In genomic region chr4:171880136-171880535, GRCh38 we compare ENCODE assay signal across 11 cellular contexts.
DNase-seq lines count a peak whose midpoint lies in the region; ATAC-seq and TF ChIP-seq lines count a peak whose summit lies in the region.
"Had no signal": no experiment of that assay in that cellular context is flagged by ENCODE, and none has a peak within 500 bp of the region (broad histone marks: within the 10 kb centered on the region; RNA-seq: fewer than 3 reads in every experiment).

No MANE protein-coding gene starts in this region.

- H3K4me2 ChIP-seq in BLaER1 treated with 17β-estradiol and CSF1 and Interleukin-3, amounts not matched to agents 10 nM and 100 nM, result peak overlapping the region in 8 of 11 experiments; percentile 11 to 55 (median 36); a peak in 12 of 22 replicates
- H3K4me2 ChIP-seq in OCI-LY3 (ENCODE audit: low read length), result peak overlapping the region; percentile 9; the same call in 1 of the 2 replicates

- H3K36me3 ChIP-seq in BLaER1 treated with 17β-estradiol and CSF1 and Interleukin-3, amounts not matched to agents 10 nM and 100 nM, result no peaks in the 10 kb centered on the region
- peaks cover 8% of the 10 kb centered on the region for H3K36me3 ChIP-seq in OCI-LY3 (replicated peaks; ENCODE audit: low read depth, low read length)

- peak overlapping the region in 1 of 11 experiments; percentile 29; a peak in 1 of 22 replicates for H3K27ac ChIP-seq in BLaER1 treated with 17β-estradiol and CSF1 and Interleukin-3, amounts not matched to agents 10 nM and 100 nM
- H3K27ac ChIP-seq in OCI-LY3 (ENCODE audit: low read length), result no peak overlapping the region

- no peak overlapping the region for H3K27ac Mint-ChIP-seq in activated T-cell treated with anti-CD3 and anti-CD28 coated beads, Interleukin-2, amount 50 U/mL, for 72 hours
- H3K27ac Mint-ChIP-seq: natural killer cell had no signal

- no peak overlapping the region for H3K9ac ChIP-seq in BLaER1 treated with 17β-estradiol and CSF1 and Interleukin-3, amounts not matched to agents 10 nM and 100 nM
- no peak overlapping the region for H3K9ac ChIP-seq in OCI-LY3 (ENCODE audit: low read length)

- H2AFZ ChIP-seq in OCI-LY3 (ENCODE audit: low read depth, low read length), result no peak overlapping the region

- H4K20me1 ChIP-seq in BLaER1 treated with 17β-estradiol and CSF1 and Interleukin-3, amounts not matched to agents 10 nM and 100 nM, result no peaks in the 10 kb centered on the region
- H4K20me1 ChIP-seq in OCI-LY3 (ENCODE audit: insufficient read depth, low read length), result no peaks in the 10 kb centered on the region

- no peaks in the 10 kb centered on the region for H3K27me3 Mint-ChIP-seq in activated T-cell treated with anti-CD3 and anti-CD28 coated beads, Interleukin-2, amount 50 U/mL, for 72 hours (ENCODE audit: low read depth)

- no peak overlapping the region for H3K4me3 Mint-ChIP-seq in activated T-cell treated with anti-CD3 and anti-CD28 coated beads, Interleukin-2, amount 50 U/mL, for 72 hours
- H3K4me3 Mint-ChIP-seq: natural killer cell had no signal

- H3K79me2 ChIP-seq in OCI-LY3 (ENCODE audit: low read length), result no peaks in the 10 kb centered on the region

- no peak overlapping the region for H3K4me3 ChIP-seq in BLaER1 treated with 17β-estradiol and CSF1 and Interleukin-3, amounts not matched to agents 10 nM and 100 nM
- H3K4me3 ChIP-seq in OCI-LY3 (ENCODE audit: low read length), result no peak overlapping the region
- H3K4me3 ChIP-seq in lower leg skin (ENCODE audit: low read depth, poor library complexity, severe bottlenecking), result no peak overlapping the region

- intact Hi-C loops in lower leg skin (cut with DNase I; ENCODE audit: low total_unique reads), result no loop called here

- TF ChIP-seq CTCF in OCI-LY3 (IDR thresholded peaks at IDR 0.05; ENCODE audit: low read depth, low read length) (no peak), lower leg skin (IDR thresholded peaks at IDR 0.05) (no peak)

- no peak for TF ChIP-seq POLR2A in lower leg skin (IDR thresholded peaks at IDR 0.05)

- peaks cover 3 to 4% of the 10 kb centered on the region in 2 donors for H3K9me3 Mint-ChIP-seq in activated T-cell treated with anti-CD3 and anti-CD28 coated beads, Interleukin-2, amount 50 U/mL, for 72 hours

- peaks cover 0 to 21% (median 10%) of the 10 kb centered on the region in 10 experiments; a peak in 11 of 20 replicates for H3K4me1 ChIP-seq in BLaER1 treated with 17β-estradiol and CSF1 and Interleukin-3, amounts not matched to agents 10 nM and 100 nM
- peaks cover 37% of the 10 kb centered on the region for H3K4me1 ChIP-seq in OCI-LY3 (ENCODE audit: low read length)

- H3K27me3 ChIP-seq in BLaER1 treated with 17β-estradiol and CSF1 and Interleukin-3, amounts not matched to agents 10 nM and 100 nM, result no peaks in the 10 kb centered on the region
- no peaks in the 10 kb centered on the region for H3K27me3 ChIP-seq in OCI-LY3 (ENCODE audit: low read depth, low read length)

- DNase-seq in dermis blood vessel endothelial cell (peak; percentile 14), myocyte (ENCODE audit: low read depth) (peak; percentile 62), NCI-H2107 treated with DMSO at 0.1 percent for 48 hours (lab: John Stamatoyannopoulos, UW; ENCODE audit: unreplicated experiment) (no peak), lower leg skin (ENCODE audit: low spot score in 2 of 2) (no peak)
- DNase-seq in activated T-cell treated with anti-CD3 and anti-CD28 coated beads, Interleukin-2, amount 50 U/mL, for 72 hours, result no peak
- DNase-seq: natural killer cell; NCI-H2171; stimulated activated CD4-positive, alpha-beta T cell treated with anti-CD3 and anti-CD28 coated beads, Interleukin-12 subunit alpha, Interleukin-12 subunit beta, amount 100 ng/mL, for 4 hours had no signal

- no peak for ATAC-seq in HG02588 (IDR thresholded peaks at IDR 0.05; ENCODE audit: unreplicated experiment)
- ATAC-seq in activated T-cell treated with anti-CD3 and anti-CD28 coated beads, Interleukin-2, amount 50 U/mL, for 72 hours (replicated peaks in 1 of 2), result no peak
- ATAC-seq: natural killer cell had no signal

- WGBS in lower leg skin, 2 donors, result 39 to 50% methylated on average over 3 of the region's 3 CpGs

- no peaks in the 10 kb centered on the region for H3K4me1 Mint-ChIP-seq in activated T-cell treated with anti-CD3 and anti-CD28 coated beads, Interleukin-2, amount 50 U/mL, for 72 hours (ENCODE audit: low read depth)
- H3K4me1 Mint-ChIP-seq: natural killer cell had no signal

- H3K9me3 ChIP-seq in BLaER1 treated with 17β-estradiol and CSF1 and Interleukin-3, amounts not matched to agents 10 nM and 100 nM (replicated peaks in 1 of 11), result peaks cover 0 to 3% (median 0%) of the 10 kb centered on the region in 11 experiments; a peak in 1 of 22 replicates
- no peaks in the 10 kb centered on the region for H3K9me3 ChIP-seq in OCI-LY3 (ENCODE audit: insufficient read depth, low read length)

- no peaks in the 10 kb centered on the region for H3K36me3 Mint-ChIP-seq in activated T-cell treated with anti-CD3 and anti-CD28 coated beads, Interleukin-2, amount 50 U/mL, for 72 hours (ENCODE audit: insufficient read depth in 2 of 2)
- H3K36me3 Mint-ChIP-seq: natural killer cell had no signal

Comparison
In these comparisons a context has a peak if more than half of its experiments do, and no peak if none do; other contexts are left out.
1. DNase-seq: peak in dermis blood vessel endothelial cell (single experiment) and myocyte (single experiment); none in NCI-H2107 treated with DMSO at 0.1 percent for 48 hours (single experiment), lower leg skin (0 of 2) and activated T-cell treated with anti-CD3 and anti-CD28 coated beads, Interleukin-2, amount 50 U/mL, for 72 hours (0 of 2).